In the genomic region with DNA sequence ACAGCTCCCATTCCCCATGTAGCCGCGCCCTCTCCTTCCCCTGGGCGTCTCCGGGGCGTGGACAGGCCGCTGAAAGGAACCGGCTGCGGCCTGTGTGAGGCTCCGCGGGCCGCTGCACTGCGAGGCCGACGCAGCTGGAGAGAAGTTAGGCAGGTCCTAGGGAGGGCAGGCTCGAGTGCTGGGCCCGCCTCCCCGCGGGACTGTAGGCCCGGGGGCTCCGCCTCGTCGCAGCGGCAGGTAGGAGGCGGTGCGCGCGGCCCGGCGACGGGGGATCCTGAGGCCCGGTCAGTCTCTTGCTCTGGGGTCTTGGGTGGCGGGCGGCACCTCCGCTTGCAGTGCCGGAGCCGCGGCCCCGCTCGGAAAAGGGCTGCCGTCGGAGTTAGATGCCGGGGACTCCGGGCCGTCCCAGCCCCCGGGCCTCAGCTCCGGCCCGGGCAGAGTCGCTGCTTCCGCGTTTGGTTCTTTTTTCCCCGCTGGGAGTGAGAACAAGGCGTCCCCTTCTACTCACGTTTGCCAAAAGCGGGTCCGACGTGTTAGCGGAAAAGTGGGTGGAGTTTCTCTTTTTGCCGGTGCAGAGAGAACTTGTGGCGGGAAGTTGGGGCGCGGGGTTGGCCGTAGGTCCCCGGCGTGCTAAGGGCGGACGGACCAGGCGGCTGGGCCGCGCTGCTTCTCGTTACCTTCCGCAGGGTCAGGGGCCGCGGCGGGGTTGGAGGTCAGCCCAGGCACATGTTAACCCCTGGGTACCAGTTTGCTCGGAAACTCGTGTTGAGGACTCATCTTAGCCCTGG, we compare ENCODE assay signal across 1 cellular context.
TF ChIP-seq lines count a peak whose summit lies in the region.

A gene (plus strand): TSS at position 222 of the 788 bp plus-strand sequence. CDS start 2,026 bp downstream, outside the sequence.

TF ChIP-seq in GM12878, 131 proteins besides CTCF, POLR2A, EP300 and RAD21 (continued from another document and continues in another):
- TF ChIP-seq, protein P1, sequence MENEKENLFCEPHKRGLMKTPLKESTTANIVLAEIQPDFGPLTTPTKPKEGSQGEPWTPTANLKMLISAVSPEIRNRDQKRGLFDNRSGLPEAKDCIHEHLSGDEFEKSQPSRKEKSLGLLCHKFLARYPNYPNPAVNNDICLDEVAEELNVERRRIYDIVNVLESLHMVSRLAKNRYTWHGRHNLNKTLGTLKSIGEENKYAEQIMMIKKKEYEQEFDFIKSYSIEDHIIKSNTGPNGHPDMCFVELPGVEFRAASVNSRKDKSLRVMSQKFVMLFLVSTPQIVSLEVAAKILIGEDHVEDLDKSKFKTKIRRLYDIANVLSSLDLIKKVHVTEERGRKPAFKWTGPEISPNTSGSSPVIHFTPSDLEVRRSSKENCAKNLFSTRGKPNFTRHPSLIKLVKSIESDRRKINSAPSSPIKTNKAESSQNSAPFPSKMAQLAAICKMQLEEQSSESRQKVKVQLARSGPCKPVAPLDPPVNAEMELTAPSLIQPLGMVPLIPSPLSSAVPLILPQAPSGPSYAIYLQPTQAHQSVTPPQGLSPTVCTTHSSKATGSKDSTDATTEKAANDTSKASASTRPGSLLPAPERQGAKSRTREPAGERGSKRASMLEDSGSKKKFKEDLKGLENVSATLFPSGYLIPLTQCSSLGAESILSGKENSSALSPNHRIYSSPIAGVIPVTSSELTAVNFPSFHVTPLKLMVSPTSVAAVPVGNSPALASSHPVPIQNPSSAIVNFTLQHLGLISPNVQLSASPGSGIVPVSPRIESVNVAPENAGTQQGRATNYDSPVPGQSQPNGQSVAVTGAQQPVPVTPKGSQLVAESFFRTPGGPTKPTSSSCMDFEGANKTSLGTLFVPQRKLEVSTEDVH (IDR thresholded peaks at IDR 0.05; ENCODE audit: low read depth, partially characterized antibody): peak; percentile 82
- TF ChIP-seq NR2F1 (conservative IDR thresholded peaks at IDR 0.05) (peak; percentile 97), RUNX3 (IDR thresholded peaks at IDR 0.05; ENCODE audit: low read length) (peak; percentile 47; the same call in 1 of the 2 replicates), CBX5 (IDR thresholded peaks at IDR 0.05; ENCODE audit: low read depth) (peak; percentile 81; the same call in 1 of the 2 replicates), RELA (IDR thresholded peaks at IDR 0.05; ENCODE audit: borderline replicate concordance, partially characterized antibody) (peak; percentile 32), HDGF (IDR thresholded peaks at IDR 0.05) (peak; percentile 20; the same call in 1 of the 2 replicates), POU2F2 (IDR thresholded peaks at IDR 0.05; ENCODE audit: borderline replicate concordance, low read depth, low read length) (peak; percentile 57), GABPA (IDR thresholded peaks at IDR 0.05; ENCODE audit: low read depth) (0 out of 2 replicates have a peak, but pooled peaks have one; percentile 6), NFXL1 (IDR thresholded peaks at IDR 0.05; ENCODE audit: borderline replicate concordance) (no peak), IKZF1 (conservative IDR thresholded peaks at IDR 0.05) (peak; percentile 96), SMARCA5 (IDR thresholded peaks at IDR 0.05) (peak; percentile 91), MYB (IDR thresholded peaks at IDR 0.05; ENCODE audit: borderline replicate concordance, low read depth, low read length) (no peak), ZBED1 (IDR thresholded peaks at IDR 0.05; ENCODE audit: borderline replicate concordance) (peak; percentile 68), FOS (IDR thresholded peaks at IDR 0.05; ENCODE audit: borderline replicate concordance, extremely low read depth, insufficient read length) (no peak), SIN3A (IDR thresholded peaks at IDR 0.05; ENCODE audit: low read depth, low read length) (peak; percentile 77), PML (IDR thresholded peaks at IDR 0.05; ENCODE audit: low read length) (peak; percentile 79), JUNB (IDR thresholded peaks at IDR 0.05) (no peak), BCL11A (IDR thresholded peaks at IDR 0.05; ENCODE audit: low read depth, low read length) (no peak), ZNF24 (IDR thresholded peaks at IDR 0.05) (peak; percentile 57; the same call in 1 of the 2 replicates), RCOR1 (conservative IDR thresholded peaks at IDR 0.05; ENCODE audit: low read depth, low read length) (0 out of 2 replicates have a peak, but pooled peaks have one; percentile 37), ZZZ3 (IDR thresholded peaks at IDR 0.05; ENCODE audit: control insufficient read depth, insufficient read length, low read depth) (no peak), IKZF2 (IDR thresholded peaks at IDR 0.05) (peak; percentile 64 to 68), RB1 (IDR thresholded peaks at IDR 0.05; ENCODE audit: borderline replicate concordance) (peak; percentile 85), GATAD2B (conservative IDR thresholded peaks at IDR 0.05; ENCODE audit: low read depth) (peak; percentile 95), CHD1 (IDR thresholded peaks at IDR 0.05; ENCODE audit: low read depth, low read length) (0 out of 2 replicates have a peak, but pooled peaks have one; percentile 33)
- TF ChIP-seq, protein P2, sequence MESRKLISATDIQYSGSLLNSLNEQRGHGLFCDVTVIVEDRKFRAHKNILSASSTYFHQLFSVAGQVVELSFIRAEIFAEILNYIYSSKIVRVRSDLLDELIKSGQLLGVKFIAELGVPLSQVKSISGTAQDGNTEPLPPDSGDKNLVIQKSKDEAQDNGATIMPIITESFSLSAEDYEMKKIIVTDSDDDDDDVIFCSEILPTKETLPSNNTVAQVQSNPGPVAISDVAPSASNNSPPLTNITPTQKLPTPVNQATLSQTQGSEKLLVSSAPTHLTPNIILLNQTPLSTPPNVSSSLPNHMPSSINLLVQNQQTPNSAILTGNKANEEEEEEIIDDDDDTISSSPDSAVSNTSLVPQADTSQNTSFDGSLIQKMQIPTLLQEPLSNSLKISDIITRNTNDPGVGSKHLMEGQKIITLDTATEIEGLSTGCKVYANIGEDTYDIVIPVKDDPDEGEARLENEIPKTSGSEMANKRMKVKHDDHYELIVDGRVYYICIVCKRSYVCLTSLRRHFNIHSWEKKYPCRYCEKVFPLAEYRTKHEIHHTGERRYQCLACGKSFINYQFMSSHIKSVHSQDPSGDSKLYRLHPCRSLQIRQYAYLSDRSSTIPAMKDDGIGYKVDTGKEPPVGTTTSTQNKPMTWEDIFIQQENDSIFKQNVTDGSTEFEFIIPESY (IDR thresholded peaks at IDR 0.05): no peak
- TF ChIP-seq, protein P3, sequence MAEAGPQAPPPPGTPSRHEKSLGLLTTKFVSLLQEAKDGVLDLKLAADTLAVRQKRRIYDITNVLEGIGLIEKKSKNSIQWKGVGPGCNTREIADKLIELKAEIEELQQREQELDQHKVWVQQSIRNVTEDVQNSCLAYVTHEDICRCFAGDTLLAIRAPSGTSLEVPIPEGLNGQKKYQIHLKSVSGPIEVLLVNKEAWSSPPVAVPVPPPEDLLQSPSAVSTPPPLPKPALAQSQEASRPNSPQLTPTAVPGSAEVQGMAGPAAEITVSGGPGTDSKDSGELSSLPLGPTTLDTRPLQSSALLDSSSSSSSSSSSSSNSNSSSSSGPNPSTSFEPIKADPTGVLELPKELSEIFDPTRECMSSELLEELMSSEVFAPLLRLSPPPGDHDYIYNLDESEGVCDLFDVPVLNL (IDR thresholded peaks at IDR 0.05; ENCODE audit: low read depth, low read length): 0 out of 2 replicates have a peak, but pooled peaks have one; percentile 44
- TF ChIP-seq, protein P4, sequence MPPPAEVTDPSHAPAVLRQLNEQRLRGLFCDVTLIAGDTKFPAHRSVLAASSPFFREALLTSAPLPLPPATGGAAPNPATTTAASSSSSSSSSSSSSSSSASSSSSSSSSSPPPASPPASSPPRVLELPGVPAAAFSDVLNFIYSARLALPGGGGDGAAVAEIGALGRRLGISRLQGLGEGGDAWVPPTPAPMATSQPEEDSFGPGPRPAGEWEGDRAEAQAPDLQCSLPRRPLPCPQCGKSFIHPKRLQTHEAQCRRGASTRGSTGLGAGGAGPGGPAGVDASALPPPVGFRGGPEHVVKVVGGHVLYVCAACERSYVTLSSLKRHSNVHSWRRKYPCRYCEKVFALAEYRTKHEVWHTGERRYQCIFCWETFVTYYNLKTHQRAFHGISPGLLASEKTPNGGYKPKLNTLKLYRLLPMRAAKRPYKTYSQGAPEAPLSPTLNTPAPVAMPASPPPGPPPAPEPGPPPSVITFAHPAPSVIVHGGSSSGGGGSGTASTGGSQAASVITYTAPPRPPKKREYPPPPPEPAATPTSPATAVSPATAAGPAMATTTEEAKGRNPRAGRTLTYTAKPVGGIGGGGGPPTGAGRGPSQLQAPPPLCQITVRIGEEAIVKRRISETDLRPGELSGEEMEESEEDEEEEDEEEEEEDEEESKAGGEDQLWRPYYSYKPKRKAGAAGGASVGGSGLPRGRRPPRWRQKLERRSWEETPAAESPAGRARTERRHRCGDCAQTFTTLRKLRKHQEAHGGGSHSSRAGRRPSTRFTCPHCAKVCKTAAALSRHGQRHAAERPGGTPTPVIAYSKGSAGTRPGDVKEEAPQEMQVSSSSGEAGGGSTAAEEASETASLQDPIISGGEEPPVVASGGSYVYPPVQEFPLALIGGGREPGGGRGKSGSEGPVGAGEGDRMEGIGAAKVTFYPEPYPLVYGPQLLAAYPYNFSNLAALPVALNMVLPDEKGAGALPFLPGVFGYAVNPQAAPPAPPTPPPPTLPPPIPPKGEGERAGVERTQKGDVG (CRISPR knock-in tag; IDR thresholded peaks at IDR 0.05): no peak
- TF ChIP-seq, protein P5, sequence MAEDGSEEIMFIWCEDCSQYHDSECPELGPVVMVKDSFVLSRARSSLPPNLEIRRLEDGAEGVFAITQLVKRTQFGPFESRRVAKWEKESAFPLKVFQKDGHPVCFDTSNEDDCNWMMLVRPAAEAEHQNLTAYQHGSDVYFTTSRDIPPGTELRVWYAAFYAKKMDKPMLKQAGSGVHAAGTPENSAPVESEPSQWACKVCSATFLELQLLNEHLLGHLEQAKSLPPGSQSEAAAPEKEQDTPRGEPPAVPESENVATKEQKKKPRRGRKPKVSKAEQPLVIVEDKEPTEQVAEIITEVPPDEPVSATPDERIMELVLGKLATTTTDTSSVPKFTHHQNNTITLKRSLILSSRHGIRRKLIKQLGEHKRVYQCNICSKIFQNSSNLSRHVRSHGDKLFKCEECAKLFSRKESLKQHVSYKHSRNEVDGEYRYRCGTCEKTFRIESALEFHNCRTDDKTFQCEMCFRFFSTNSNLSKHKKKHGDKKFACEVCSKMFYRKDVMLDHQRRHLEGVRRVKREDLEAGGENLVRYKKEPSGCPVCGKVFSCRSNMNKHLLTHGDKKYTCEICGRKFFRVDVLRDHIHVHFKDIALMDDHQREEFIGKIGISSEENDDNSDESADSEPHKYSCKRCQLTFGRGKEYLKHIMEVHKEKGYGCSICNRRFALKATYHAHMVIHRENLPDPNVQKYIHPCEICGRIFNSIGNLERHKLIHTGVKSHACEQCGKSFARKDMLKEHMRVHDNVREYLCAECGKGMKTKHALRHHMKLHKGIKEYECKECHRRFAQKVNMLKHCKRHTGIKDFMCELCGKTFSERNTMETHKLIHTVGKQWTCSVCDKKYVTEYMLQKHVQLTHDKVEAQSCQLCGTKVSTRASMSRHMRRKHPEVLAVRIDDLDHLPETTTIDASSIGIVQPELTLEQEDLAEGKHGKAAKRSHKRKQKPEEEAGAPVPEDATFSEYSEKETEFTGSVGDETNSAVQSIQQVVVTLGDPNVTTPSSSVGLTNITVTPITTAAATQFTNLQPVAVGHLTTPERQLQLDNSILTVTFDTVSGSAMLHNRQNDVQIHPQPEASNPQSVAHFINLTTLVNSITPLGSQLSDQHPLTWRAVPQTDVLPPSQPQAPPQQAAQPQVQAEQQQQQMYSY (CRISPR knock-in tag; IDR thresholded peaks at IDR 0.05): no peak
- TF ChIP-seq, protein P6, sequence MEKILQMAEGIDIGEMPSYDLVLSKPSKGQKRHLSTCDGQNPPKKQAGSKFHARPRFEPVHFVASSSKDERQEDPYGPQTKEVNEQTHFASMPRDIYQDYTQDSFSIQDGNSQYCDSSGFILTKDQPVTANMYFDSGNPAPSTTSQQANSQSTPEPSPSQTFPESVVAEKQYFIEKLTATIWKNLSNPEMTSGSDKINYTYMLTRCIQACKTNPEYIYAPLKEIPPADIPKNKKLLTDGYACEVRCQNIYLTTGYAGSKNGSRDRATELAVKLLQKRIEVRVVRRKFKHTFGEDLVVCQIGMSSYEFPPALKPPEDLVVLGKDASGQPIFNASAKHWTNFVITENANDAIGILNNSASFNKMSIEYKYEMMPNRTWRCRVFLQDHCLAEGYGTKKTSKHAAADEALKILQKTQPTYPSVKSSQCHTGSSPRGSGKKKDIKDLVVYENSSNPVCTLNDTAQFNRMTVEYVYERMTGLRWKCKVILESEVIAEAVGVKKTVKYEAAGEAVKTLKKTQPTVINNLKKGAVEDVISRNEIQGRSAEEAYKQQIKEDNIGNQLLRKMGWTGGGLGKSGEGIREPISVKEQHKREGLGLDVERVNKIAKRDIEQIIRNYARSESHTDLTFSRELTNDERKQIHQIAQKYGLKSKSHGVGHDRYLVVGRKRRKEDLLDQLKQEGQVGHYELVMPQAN (conservative IDR thresholded peaks at IDR 0.05): peak; percentile 76
- TF ChIP-seq, protein P7, sequence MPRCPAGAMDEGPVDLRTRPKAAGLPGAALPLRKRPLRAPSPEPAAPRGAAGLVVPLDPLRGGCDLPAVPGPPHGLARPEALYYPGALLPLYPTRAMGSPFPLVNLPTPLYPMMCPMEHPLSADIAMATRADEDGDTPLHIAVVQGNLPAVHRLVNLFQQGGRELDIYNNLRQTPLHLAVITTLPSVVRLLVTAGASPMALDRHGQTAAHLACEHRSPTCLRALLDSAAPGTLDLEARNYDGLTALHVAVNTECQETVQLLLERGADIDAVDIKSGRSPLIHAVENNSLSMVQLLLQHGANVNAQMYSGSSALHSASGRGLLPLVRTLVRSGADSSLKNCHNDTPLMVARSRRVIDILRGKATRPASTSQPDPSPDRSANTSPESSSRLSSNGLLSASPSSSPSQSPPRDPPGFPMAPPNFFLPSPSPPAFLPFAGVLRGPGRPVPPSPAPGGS (IDR thresholded peaks at IDR 0.05; ENCODE audit: borderline replicate concordance, insufficient read depth, low read depth, low read length, poor library complexity, severe bottlenecking): no peak
- TF ChIP-seq, protein P8, sequence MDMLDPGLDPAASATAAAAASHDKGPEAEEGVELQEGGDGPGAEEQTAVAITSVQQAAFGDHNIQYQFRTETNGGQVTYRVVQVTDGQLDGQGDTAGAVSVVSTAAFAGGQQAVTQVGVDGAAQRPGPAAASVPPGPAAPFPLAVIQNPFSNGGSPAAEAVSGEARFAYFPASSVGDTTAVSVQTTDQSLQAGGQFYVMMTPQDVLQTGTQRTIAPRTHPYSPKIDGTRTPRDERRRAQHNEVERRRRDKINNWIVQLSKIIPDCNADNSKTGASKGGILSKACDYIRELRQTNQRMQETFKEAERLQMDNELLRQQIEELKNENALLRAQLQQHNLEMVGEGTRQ (IDR thresholded peaks at IDR 0.05; ENCODE audit: borderline replicate concordance, low read depth, low read length): no peak; the same call in 1 of the 2 replicates
- TF ChIP-seq, protein P9, sequence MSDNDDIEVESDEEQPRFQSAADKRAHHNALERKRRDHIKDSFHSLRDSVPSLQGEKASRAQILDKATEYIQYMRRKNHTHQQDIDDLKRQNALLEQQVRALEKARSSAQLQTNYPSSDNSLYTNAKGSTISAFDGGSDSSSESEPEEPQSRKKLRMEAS (IDR thresholded peaks at IDR 0.05; ENCODE audit: low read depth, low read length): peak; percentile 50; the same call in 1 of the 2 replicates
- TF ChIP-seq, protein P10, sequence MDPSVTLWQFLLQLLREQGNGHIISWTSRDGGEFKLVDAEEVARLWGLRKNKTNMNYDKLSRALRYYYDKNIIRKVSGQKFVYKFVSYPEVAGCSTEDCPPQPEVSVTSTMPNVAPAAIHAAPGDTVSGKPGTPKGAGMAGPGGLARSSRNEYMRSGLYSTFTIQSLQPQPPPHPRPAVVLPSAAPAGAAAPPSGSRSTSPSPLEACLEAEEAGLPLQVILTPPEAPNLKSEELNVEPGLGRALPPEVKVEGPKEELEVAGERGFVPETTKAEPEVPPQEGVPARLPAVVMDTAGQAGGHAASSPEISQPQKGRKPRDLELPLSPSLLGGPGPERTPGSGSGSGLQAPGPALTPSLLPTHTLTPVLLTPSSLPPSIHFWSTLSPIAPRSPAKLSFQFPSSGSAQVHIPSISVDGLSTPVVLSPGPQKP (IDR thresholded peaks at IDR 0.05; ENCODE audit: low read depth, low read length): 0 out of 2 replicates have a peak, but pooled peaks have one; percentile 29
